Comparison of ENCODE assay signal across 18 cellular contexts in the genomic region with DNA sequence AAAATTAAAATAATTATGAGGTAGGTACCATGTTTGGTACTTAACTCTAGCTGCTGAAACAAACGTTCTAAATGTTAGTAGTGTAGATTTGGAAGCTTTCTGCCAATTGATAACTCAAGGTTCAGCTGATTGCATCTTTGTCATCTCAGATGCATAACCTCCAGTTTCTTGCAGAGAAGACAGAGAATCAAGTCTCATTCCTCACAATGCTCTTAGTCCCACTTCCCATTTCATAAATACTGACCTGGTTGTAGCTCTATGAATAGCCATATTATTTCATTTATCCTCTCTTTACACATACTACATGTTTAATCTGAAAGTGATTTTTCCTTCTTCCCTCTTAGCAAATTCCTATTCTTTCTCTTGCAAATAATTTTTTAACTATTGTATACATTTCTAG.
DNase-seq lines count a peak whose midpoint lies in the region; ATAC-seq and TF ChIP-seq lines count a peak whose summit lies in the region.
"Had no signal": no experiment of that assay in that cellular context is flagged by ENCODE, and none has a peak within 500 bp of the region (broad histone marks: within the 10 kb centered on the region; RNA-seq: fewer than 3 reads in every experiment).

No MANE protein-coding gene starts in this region.

- H3K36me3 ChIP-seq in OCI-LY3 (replicated peaks; ENCODE audit: low read depth, low read length) (peaks cover 10% of the 10 kb centered on the region), MM.1S (replicated peaks; ENCODE audit: insufficient read depth, low read length) (no peaks in the 10 kb centered on the region), tibial nerve (no peaks in the 10 kb centered on the region)

- H2AFZ ChIP-seq in OCI-LY3 (ENCODE audit: low read depth, low read length) (no peak overlapping the region), MM.1S (ENCODE audit: low read length) (no peak overlapping the region)
- H2AFZ ChIP-seq: GM23338 had no signal

- H3K27me3 ChIP-seq in OCI-LY3 (ENCODE audit: low read depth, low read length) (no peaks in the 10 kb centered on the region), MM.1S (replicated peaks; ENCODE audit: insufficient read depth, low read length) (no peaks in the 10 kb centered on the region), tibial nerve (no peaks in the 10 kb centered on the region)

- 78 to 82% methylated on average over 1 of the region's 1 CpG for WGBS in tibial nerve, 2 donors

- no peak overlapping the region for H3K4me3 Mint-ChIP-seq in dendritic cell treated with granulocyte-macrophage colony-stimulating factor and Interleukin-4, amounts not matched to agents 40 ng/mL and 50 ng/mL, for 4 days
- no peak overlapping the region for H3K4me3 Mint-ChIP-seq in stimulated activated naive B cell treated with anti-CD40 and anti-IgM and Interleukin-4, amounts not matched to agents 10 μg/mL and 1 μg/mL and 100 μg/mL, for 72 hours
- H3K4me3 Mint-ChIP-seq in activated CD4-positive, alpha-beta T cell treated with anti-CD3 and anti-CD28 coated beads for 36 hours: no peak overlapping the region
- H3K4me3 Mint-ChIP-seq: CD8-positive, alpha-beta T cell; GM23338; HFFc6 had no signal

- POLR2A ChIA-PET in activated CD4-positive, alpha-beta T cell treated with anti-CD3 and anti-CD28 coated beads for 36 hours (lab: Charles Lee): no interaction called here

- H4K20me1 ChIP-seq in OCI-LY3 (ENCODE audit: insufficient read depth, low read length) (no peaks in the 10 kb centered on the region), MM.1S (ENCODE audit: insufficient read depth, low read length) (no peaks in the 10 kb centered on the region)

- intact Hi-C loops in dendritic cell treated with granulocyte-macrophage colony-stimulating factor and Interleukin-4, amounts not matched to agents 40 ng/mL and 50 ng/mL, for 4 days (cut with micrococcal nuclease): no loop called here
- intact Hi-C loops in activated CD4-positive, alpha-beta T cell treated with anti-CD3 and anti-CD28 coated beads for 36 hours (cut with DNase I, micrococcal nuclease): no loop called here

- no peaks in the 10 kb centered on the region for H3K36me3 Mint-ChIP-seq in dendritic cell treated with granulocyte-macrophage colony-stimulating factor and Interleukin-4, amounts not matched to agents 40 ng/mL and 50 ng/mL, for 4 days (ENCODE audit: low read depth)
- H3K36me3 Mint-ChIP-seq in stimulated activated naive B cell treated with anti-CD40 and anti-IgM and Interleukin-4, amounts not matched to agents 10 μg/mL and 1 μg/mL and 100 μg/mL, for 72 hours: peaks cover 2 to 4% of the 10 kb centered on the region in 2 donors
- H3K36me3 Mint-ChIP-seq in activated CD4-positive, alpha-beta T cell treated with anti-CD3 and anti-CD28 coated beads for 36 hours (ENCODE audit: low read depth): no peaks in the 10 kb centered on the region
- H3K36me3 Mint-ChIP-seq: CD8-positive, alpha-beta T cell had no signal

- H3K27ac ChIP-seq in OCI-LY3 (ENCODE audit: low read length) (peak overlapping the region; percentile 42), MM.1S (ENCODE audit: low read length) (no peak overlapping the region), tibial nerve (no peak overlapping the region)
- H3K27ac ChIP-seq: HL-60 had no signal

- H3K4me1 ChIP-seq in OCI-LY3 (ENCODE audit: low read length) (peaks cover 38% of the 10 kb centered on the region), MM.1S (ENCODE audit: low read length) (no peaks in the 10 kb centered on the region), tibial nerve (no peaks in the 10 kb centered on the region)

- no peak for TF ChIP-seq EP300 in tibial nerve (IDR thresholded peaks at IDR 0.05)

- H3K9me3 Mint-ChIP-seq in dendritic cell treated with granulocyte-macrophage colony-stimulating factor and Interleukin-4, amounts not matched to agents 40 ng/mL and 50 ng/mL, for 4 days: no peaks in the 10 kb centered on the region
- H3K9me3 Mint-ChIP-seq in stimulated activated naive B cell treated with anti-CD40 and anti-IgM and Interleukin-4, amounts not matched to agents 10 μg/mL and 1 μg/mL and 100 μg/mL, for 72 hours: peaks cover 1 to 4% of the 10 kb centered on the region in 2 donors
- no peaks in the 10 kb centered on the region for H3K9me3 Mint-ChIP-seq in activated CD4-positive, alpha-beta T cell treated with anti-CD3 and anti-CD28 coated beads for 36 hours (ENCODE audit: low read depth)
- H3K9me3 Mint-ChIP-seq: CD8-positive, alpha-beta T cell; GM23338 had no signal

- H3K9ac ChIP-seq in OCI-LY3 (ENCODE audit: low read length) (0 out of 2 replicates have a peak overlapping the region, but pooled peaks have one; percentile 2), MM.1S (ENCODE audit: low read length) (no peak overlapping the region)

- no peaks in the 10 kb centered on the region for H3K79me2 ChIP-seq in OCI-LY3 (ENCODE audit: low read length)
- H3K79me2 ChIP-seq in MM.1S (ENCODE audit: low read length): no peaks in the 10 kb centered on the region

- no peaks in the 10 kb centered on the region for H3K9me3 ChIP-seq in OCI-LY3 (ENCODE audit: insufficient read depth, low read length)
- no peaks in the 10 kb centered on the region for H3K9me3 ChIP-seq in MM.1S (replicated peaks; ENCODE audit: insufficient read depth, low read length)
- no peaks in the 10 kb centered on the region for H3K9me3 ChIP-seq in tibial nerve

- peak; percentile 48 to 62 for ATAC-seq in stimulated activated naive B cell treated with anti-CD40 and anti-IgM and Interleukin-4, amounts not matched to agents 10 μg/mL and 1 μg/mL and 100 μg/mL, for 72 hours (replicated peaks)
- ATAC-seq in activated CD4-positive, alpha-beta T cell treated with anti-CD3 and anti-CD28 coated beads for 36 hours: no peak
- ATAC-seq: CD8-positive, alpha-beta T cell; GM23338; HCT116 had no signal

- no peaks in the 10 kb centered on the region for H3K27me3 Mint-ChIP-seq in dendritic cell treated with granulocyte-macrophage colony-stimulating factor and Interleukin-4, amounts not matched to agents 40 ng/mL and 50 ng/mL, for 4 days
- no peaks in the 10 kb centered on the region for H3K27me3 Mint-ChIP-seq in stimulated activated naive B cell treated with anti-CD40 and anti-IgM and Interleukin-4, amounts not matched to agents 10 μg/mL and 1 μg/mL and 100 μg/mL, for 72 hours
- H3K27me3 Mint-ChIP-seq in activated CD4-positive, alpha-beta T cell treated with anti-CD3 and anti-CD28 coated beads for 36 hours: no peaks in the 10 kb centered on the region

- peaks cover 19% of the 10 kb centered on the region for H3K4me1 Mint-ChIP-seq in dendritic cell treated with granulocyte-macrophage colony-stimulating factor and Interleukin-4, amounts not matched to agents 40 ng/mL and 50 ng/mL, for 4 days (ENCODE audit: low read depth)
- peaks cover 42 to 63% of the 10 kb centered on the region in 2 donors for H3K4me1 Mint-ChIP-seq in stimulated activated naive B cell treated with anti-CD40 and anti-IgM and Interleukin-4, amounts not matched to agents 10 μg/mL and 1 μg/mL and 100 μg/mL, for 72 hours
- H3K4me1 Mint-ChIP-seq in activated CD4-positive, alpha-beta T cell treated with anti-CD3 and anti-CD28 coated beads for 36 hours: peaks cover 8% of the 10 kb centered on the region
- H3K4me1 Mint-ChIP-seq: GM23338 had no signal

- no peaks in the 10 kb centered on the region for H3K9me2 ChIP-seq in MM.1S (replicated peaks; ENCODE audit: insufficient read depth, low read length)

- peak overlapping the region; percentile 20; the same call in 1 of the 2 replicates for H3K4me3 ChIP-seq in OCI-LY3 (ENCODE audit: low read length)
- H3K4me3 ChIP-seq in MM.1S (ENCODE audit: low read length): no peak overlapping the region
- H3K4me3 ChIP-seq in tibial nerve: no peak overlapping the region
- H3K4me3 ChIP-seq: GM23338 had no signal

- TF ChIP-seq POLR2A in tibial nerve (IDR thresholded peaks at IDR 0.05): no peak

- CTCF ChIA-PET in activated CD4-positive, alpha-beta T cell treated with anti-CD3 and anti-CD28 coated beads for 36 hours (lab: Charles Lee): no interaction called here

- H3F3A ChIP-seq in MM.1S (ENCODE audit: insufficient read depth, low read length): no peaks in the 10 kb centered on the region

- H3K4me2 ChIP-seq in OCI-LY3 (ENCODE audit: low read length): peak overlapping the region; percentile 57
- H3K4me2 ChIP-seq in MM.1S (ENCODE audit: low read depth, low read length): no peak overlapping the region
- H3K4me2 ChIP-seq: GM23338 had no signal

- H3K27ac Mint-ChIP-seq in dendritic cell treated with granulocyte-macrophage colony-stimulating factor and Interleukin-4, amounts not matched to agents 40 ng/mL and 50 ng/mL, for 4 days: peak overlapping the region; percentile 13
- H3K27ac Mint-ChIP-seq in stimulated activated naive B cell treated with anti-CD40 and anti-IgM and Interleukin-4, amounts not matched to agents 10 μg/mL and 1 μg/mL and 100 μg/mL, for 72 hours: peak overlapping the region; percentile 2
- H3K27ac Mint-ChIP-seq in activated CD4-positive, alpha-beta T cell treated with anti-CD3 and anti-CD28 coated beads for 36 hours: no peak overlapping the region
- H3K27ac Mint-ChIP-seq: CD8-positive, alpha-beta T cell; GM23338; HFFc6 had no signal

- TF ChIP-seq CTCF in OCI-LY3 (IDR thresholded peaks at IDR 0.05; ENCODE audit: low read depth, low read length) (no peak), MM.1S (IDR thresholded peaks at IDR 0.05; ENCODE audit: low read length) (no peak), tibial nerve (IDR thresholded peaks at IDR 0.05) (no peak)

- DNase-seq in CD1c-positive myeloid dendritic cell (ENCODE audit: extremely low spot score): peak; percentile 18
- DNase-seq in stimulated activated naive B cell treated with anti-CD40 and anti-IgM and Interleukin-4, amounts not matched to agents 10 μg/mL and 1 μg/mL and 100 μg/mL, for 72 hours: no peak
- no peak for DNase-seq in MM.1S
- no peak for DNase-seq in NCI-H2227 (lab: John Stamatoyannopoulos, UW; ENCODE audit: unreplicated experiment)
- no peak for DNase-seq in tibial nerve (ENCODE audit: low spot score in 2 of 2)
- DNase-seq in activated CD4-positive, alpha-beta T cell treated with anti-CD3 and anti-CD28 coated beads for 36 hours: no peak
- DNase-seq: ACHN; Calu3; CD8-positive, alpha-beta T cell; DMS79 treated with DMSO at 0.1 percent for 48 hours; EL; H7; HFFc6 had no signal
